8 cellular contexts compared by ENCODE assay signal in genomic region chr13:30306762-30307193, GRCh38. TPM values are rescaled to one million over a fixed set of nuclear protein-coding genes. Genes with fewer than 3 reads are reported as not detected.
DNase-seq lines count a peak whose midpoint lies in the region; ATAC-seq and TF ChIP-seq lines count a peak whose summit lies in the region.

No MANE protein-coding gene starts in this region.

- peak overlapping the region; percentile 79 for H3K27ac ChIP-seq in CD4-positive, CD25-positive, alpha-beta regulatory T cell (ENCODE audit: insufficient read depth, low read length, poor library complexity, severe bottlenecking)
- H3K27ac ChIP-seq in dorsolateral prefrontal cortex (peak overlapping the region; percentile 41 to 97 (median 93)), liver (ENCODE audit: low read depth in 1 of 2, low read length in 2 of 2) (peak overlapping the region; percentile 83 to 84)

- TF ChIP-seq CTCF in dorsolateral prefrontal cortex (IDR thresholded peaks at IDR 0.05 in 54 of 56, conservative IDR thresholded peaks at IDR 0.05 in 2 of 56; ENCODE audit: low read depth in 1 of 56, partially characterized antibody in 56 of 56), result peak in 17 of 56 donors; percentile 3 to 40 (median 15)
- TF ChIP-seq CTCF in liver (IDR thresholded peaks at IDR 0.05; ENCODE audit: low read depth, low read length, missing input control), result no peak

- intact Hi-C loops in dorsolateral prefrontal cortex (cut with DNase I), result loop anchor here (2.0 to 10.0 kb wide), 5 partner anchors 88 to 310 kb away; partner anchors contain the start of genes HMGB1 (in 1 of the 2), UBE2L5 (in 1 of the 2) and USPL1 (in 1 of the 2)

- H3K4me3 ChIP-seq in CD4-positive, CD25-positive, alpha-beta regulatory T cell (ENCODE audit: low read depth, low read length), result peak overlapping the region; percentile 78
- H3K4me3 ChIP-seq in dorsolateral prefrontal cortex (peak overlapping the region; percentile 74 to 99 (median 92)), liver (ENCODE audit: low read depth in 1 of 3, low read length in 3 of 3) (peak overlapping the region; percentile 90 to 100 (median 94))

- DNase-seq in CD4-positive, CD25-positive, alpha-beta regulatory T cell, result peak; percentile 88 to 94 (median 90)
- DNase-seq in NCI-H774 (lab: John Stamatoyannopoulos, UW) (peak; percentile 71), dorsolateral prefrontal cortex (peak; percentile 88 to 97 (median 93))
- peak; percentile 92 to 95 for DNase-seq in activated CD4-positive, alpha-beta T cell treated with anti-CD3 and anti-CD28 coated beads, Interleukin-2, amount 50 U/mL, for 48 hours
- peak; percentile 91 for DNase-seq in stimulated activated CD4-positive, alpha-beta T cell treated with anti-CD3 and anti-CD28 coated beads, Interleukin-4, amount 100 ng/mL, for 1 hour

- peak overlapping the region in 3 of 4 donors; percentile 90 to 93 (median 92) for H3K4me3 Mint-ChIP-seq in CD4-positive, CD25-positive, alpha-beta regulatory T cell

- peak in 1 of 2 donors; percentile 31 for TF ChIP-seq RAD21 in liver (IDR thresholded peaks at IDR 0.05)

- H3K27me3 Mint-ChIP-seq in CD4-positive, CD25-positive, alpha-beta regulatory T cell, result no peaks in the 10 kb centered on the region

- H3K36me3 ChIP-seq in CD4-positive, CD25-positive, alpha-beta regulatory T cell (ENCODE audit: control insufficient read depth, insufficient read depth, low read length), result no peaks in the 10 kb centered on the region
- H3K36me3 ChIP-seq in liver (ENCODE audit: control insufficient read depth in 4 of 4, insufficient read depth in 3 of 4, low read depth in 1 of 4, low read length in 3 of 4), result no peaks in the 10 kb centered on the region

- H3K4me1 Mint-ChIP-seq in CD4-positive, CD25-positive, alpha-beta regulatory T cell, result peaks cover 23 to 48% (median 35%) of the 10 kb centered on the region in 4 donors

- H3K4me1 ChIP-seq in CD4-positive, CD25-positive, alpha-beta regulatory T cell (ENCODE audit: control insufficient read depth, insufficient read depth, low read length, poor library complexity, severe bottlenecking), result peaks cover 27% of the 10 kb centered on the region
- peaks cover 0 to 12% (median 8%) of the 10 kb centered on the region in 4 donors for H3K4me1 ChIP-seq in liver (ENCODE audit: control insufficient read depth in 4 of 4, insufficient read depth in 4 of 4, low read length in 3 of 4)

- no peaks in the 10 kb centered on the region for H3K36me3 Mint-ChIP-seq in CD4-positive, CD25-positive, alpha-beta regulatory T cell

- H3K9me3 Mint-ChIP-seq in CD4-positive, CD25-positive, alpha-beta regulatory T cell, result no peaks in the 10 kb centered on the region

- peak overlapping the region in 2 of 3 donors; percentile 77 to 85 for H3K27ac Mint-ChIP-seq in CD4-positive, CD25-positive, alpha-beta regulatory T cell

- no peaks in the 10 kb centered on the region for H3K9me3 ChIP-seq in CD4-positive, CD25-positive, alpha-beta regulatory T cell (ENCODE audit: control insufficient read depth in 2 of 2, low read length in 2 of 2)
- no peaks in the 10 kb centered on the region for H3K9me3 ChIP-seq in liver (ENCODE audit: control insufficient read depth in 4 of 4, low read length in 3 of 4)

- ATAC-seq in CD4-positive, CD25-positive, alpha-beta regulatory T cell (ENCODE audit: low read depth in 2 of 2), result peak; percentile 90 to 91
- ATAC-seq in GM19452 (IDR thresholded peaks at IDR 0.05; ENCODE audit: unreplicated experiment) (peak; percentile 89), HG03571 (IDR thresholded peaks at IDR 0.05; ENCODE audit: unreplicated experiment) (peak; percentile 77)

- H3K27me3 ChIP-seq in CD4-positive, CD25-positive, alpha-beta regulatory T cell (ENCODE audit: control insufficient read depth, insufficient read depth, low read length), result no peaks in the 10 kb centered on the region
- H3K27me3 ChIP-seq in dorsolateral prefrontal cortex (no peaks in the 10 kb centered on the region), liver (ENCODE audit: control insufficient read depth in 4 of 4, insufficient read depth in 4 of 4, low read length in 3 of 4) (no peaks in the 10 kb centered on the region)

- peak overlapping the region in 1 of 2 donors; percentile 64 for H3K9ac ChIP-seq in liver (ENCODE audit: low read depth in 1 of 2, low read length in 2 of 2)

- under 1% methylated on average over 37 of the region's 37 CpGs for WGBS in liver

TF ChIP-seq in liver, 16 proteins besides CTCF, POLR2A, EP300 and RAD21:
- TF ChIP-seq YY1 (IDR thresholded peaks at IDR 0.05) (no peak), HNF4A (conservative IDR thresholded peaks at IDR 0.05) (peak in 1 of 2 donors; percentile 21), FOXA2 (IDR thresholded peaks at IDR 0.05) (no peak)

RNA-seq across cellular contexts. Expression of gene KATNAL1, which starts 0.6 kb away (rescaled TPM):
- total RNA-seq in CD4-positive, CD25-positive, alpha-beta regulatory T cell, result 29.2 TPM
- 1 to 10 TPM; 5.1 to 6.9 (median 6.2) TPM for polyA plus RNA-seq in CD4-positive, CD25-positive, alpha-beta regulatory T cell
- total RNA-seq in dorsolateral prefrontal cortex (100 to 1,000 TPM in 1 of 120 experiments, 10 to 100 TPM in 119; 47.5 to 100 (median 64.8) TPM), liver (10 to 100 TPM in 1 of 2 donors, 1 to 10 TPM in 1; 8.6 to 12.8 TPM)
- polyA plus RNA-seq in liver, result 1 to 10 TPM; 2.7 to 3.3 TPM

Comparison
In these comparisons a context has a peak if more than half of its experiments do, and no peak if none do; other contexts are left out.
1. Peak in every context shown above with its lines: DNase-seq, ATAC-seq, H3K4me3 ChIP-seq and H3K27ac ChIP-seq.